In genomic region chr10:50623299-50624153, GRCh38 we compare ENCODE assay signal across 8 cellular contexts. TPM values are rescaled to one million over a fixed set of nuclear protein-coding genes. Genes with fewer than 3 reads are reported as not detected.
DNase-seq lines count a peak whose midpoint lies in the region; ATAC-seq, FAIRE-seq and TF ChIP-seq lines count a peak whose summit lies in the region.

Gene SGMS1, minus strand, starts transcription at chr10:50623956. Its CDS starts 279,842 bp downstream, at chr10:50344114.

- ATAC-seq in GM19463 (IDR thresholded peaks at IDR 0.05; ENCODE audit: unreplicated experiment), result peak; percentile 31
- ATAC-seq in naive thymus-derived CD4-positive, alpha-beta T cell, result peak; percentile 65
- ATAC-seq in stimulated activated naive B cell treated with anti-CD40 and anti-IgM and Interleukin-4, amounts not matched to agents 10 μg/mL and 1 μg/mL and 100 μg/mL, for 72 hours (replicated peaks), result peak; percentile 46 to 54

- peak within 1 kb of the TSS; percentile 96 for H3K4me2 ChIP-seq in fibroblast of lung (ENCODE audit: extremely low read depth, insufficient read depth, low read length)

- H3K9ac ChIP-seq in fibroblast of lung (ENCODE audit: insufficient read depth, low read length), result peak within 1 kb of the TSS; percentile 88

- FAIRE-seq in RCC 7860 (lab: Jason Lieb, UNC), result no peak

- no peaks in the 10 kb centered on the region for H3K9me3 ChIP-seq in fibroblast of lung (ENCODE audit: control insufficient read depth, insufficient read depth, low read depth, low read length)
- H3K9me3 ChIP-seq in naive thymus-derived CD4-positive, alpha-beta T cell (ENCODE audit: control insufficient read depth in 2 of 3, low read length in 3 of 3), result no peaks in the 10 kb centered on the region

- peak within 1 kb of the TSS; percentile 81 for H3K4me3 Mint-ChIP-seq in activated T-helper 2 cell treated with anti-CD3 and anti-CD28 coated beads, Interferon-gamma antibody, Interleukin-2, Interleukin-4, amounts not matched to agents 10 μg/mL and 5 μg/mL and 100 μg/mL, durations not matched to agents 14 hours and 24 hours and 36 hours (ENCODE audit: low read depth)
- peak within 1 kb of the TSS; percentile 93 to 99 (median 97) for H3K4me3 Mint-ChIP-seq in naive thymus-derived CD4-positive, alpha-beta T cell
- H3K4me3 Mint-ChIP-seq in stimulated activated naive B cell treated with anti-CD40 and anti-IgM and Interleukin-4, amounts not matched to agents 10 μg/mL and 1 μg/mL and 100 μg/mL, for 72 hours, result peak within 1 kb of the TSS; percentile 88 to 100

- H3K4me1 ChIP-seq in fibroblast of lung (ENCODE audit: control insufficient read depth, extremely low read depth, insufficient read depth, low read length), result peaks cover 2% of the 10 kb centered on the region
- peaks cover 21 to 42% of the 10 kb centered on the region in 2 donors for H3K4me1 ChIP-seq in naive thymus-derived CD4-positive, alpha-beta T cell (ENCODE audit: control insufficient read depth in 2 of 2, insufficient read depth in 2 of 2, low read length in 2 of 2)

- peaks cover 3% of the 10 kb centered on the region for H3K36me3 Mint-ChIP-seq in activated T-helper 2 cell treated with anti-CD3 and anti-CD28 coated beads, Interferon-gamma antibody, Interleukin-2, Interleukin-4, amounts not matched to agents 10 μg/mL and 5 μg/mL and 100 μg/mL, durations not matched to agents 14 hours and 24 hours and 36 hours (ENCODE audit: low read depth)
- H3K36me3 Mint-ChIP-seq in naive thymus-derived CD4-positive, alpha-beta T cell, result peaks cover 0 to 4% (median 0%) of the 10 kb centered on the region in 5 donors
- peaks cover 7 to 13% of the 10 kb centered on the region in 2 donors for H3K36me3 Mint-ChIP-seq in stimulated activated naive B cell treated with anti-CD40 and anti-IgM and Interleukin-4, amounts not matched to agents 10 μg/mL and 1 μg/mL and 100 μg/mL, for 72 hours

- peaks cover 32% of the 10 kb centered on the region for H3K4me1 Mint-ChIP-seq in activated T-helper 2 cell treated with anti-CD3 and anti-CD28 coated beads, Interferon-gamma antibody, Interleukin-2, Interleukin-4, amounts not matched to agents 10 μg/mL and 5 μg/mL and 100 μg/mL, durations not matched to agents 14 hours and 24 hours and 36 hours (ENCODE audit: low read depth)
- H3K4me1 Mint-ChIP-seq in naive thymus-derived CD4-positive, alpha-beta T cell, result peaks cover 28 to 45% (median 39%) of the 10 kb centered on the region in 7 donors
- H3K4me1 Mint-ChIP-seq in stimulated activated naive B cell treated with anti-CD40 and anti-IgM and Interleukin-4, amounts not matched to agents 10 μg/mL and 1 μg/mL and 100 μg/mL, for 72 hours, result peaks cover 27 to 36% of the 10 kb centered on the region in 2 donors

- H2AFZ ChIP-seq in fibroblast of lung (ENCODE audit: low read length), result peak within 1 kb of the TSS; percentile 83

- H3K79me2 ChIP-seq in fibroblast of lung (ENCODE audit: control insufficient read depth, insufficient read depth, low read length), result peaks cover 5% of the 10 kb centered on the region

- peak within 1 kb of the TSS; percentile 95 for H3K27ac Mint-ChIP-seq in activated T-helper 2 cell treated with anti-CD3 and anti-CD28 coated beads, Interferon-gamma antibody, Interleukin-2, Interleukin-4, amounts not matched to agents 10 μg/mL and 5 μg/mL and 100 μg/mL, durations not matched to agents 14 hours and 24 hours and 36 hours
- H3K27ac Mint-ChIP-seq in naive thymus-derived CD4-positive, alpha-beta T cell, result peak within 1 kb of the TSS; percentile 92 to 99 (median 97)
- peak within 1 kb of the TSS; percentile 99 for H3K27ac Mint-ChIP-seq in stimulated activated naive B cell treated with anti-CD40 and anti-IgM and Interleukin-4, amounts not matched to agents 10 μg/mL and 1 μg/mL and 100 μg/mL, for 72 hours

- H3K4me3 ChIP-seq in fibroblast of lung (replicated peaks in 1 of 4; ENCODE audit: control extremely low read depth in 1 of 4, insufficient read depth in 1 of 4, low read depth in 3 of 4, low read length in 4 of 4), result peak within 1 kb of the TSS; percentile 73 to 89 (median 82)
- peak within 1 kb of the TSS; percentile 97 for H3K4me3 ChIP-seq in naive thymus-derived CD4-positive, alpha-beta T cell (ENCODE audit: low read length)

- no peaks in the 10 kb centered on the region for H3K27me3 ChIP-seq in fibroblast of lung (ENCODE audit: control insufficient read depth, insufficient read depth, low read length)
- H3K27me3 ChIP-seq in naive thymus-derived CD4-positive, alpha-beta T cell (ENCODE audit: control insufficient read depth in 2 of 2, insufficient read depth in 2 of 2, low read length in 2 of 2), result no peaks in the 10 kb centered on the region

- TF ChIP-seq CTCF in fibroblast of lung (conservative IDR thresholded peaks at IDR 0.05 in 1 of 2, IDR thresholded peaks at IDR 0.05 in 1 of 2; ENCODE audit: low read depth in 1 of 2, low read length in 2 of 2), result no peak

- peaks cover 18% of the 10 kb centered on the region for H3K27me3 Mint-ChIP-seq in activated T-helper 2 cell treated with anti-CD3 and anti-CD28 coated beads, Interferon-gamma antibody, Interleukin-2, Interleukin-4, amounts not matched to agents 10 μg/mL and 5 μg/mL and 100 μg/mL, durations not matched to agents 14 hours and 24 hours and 36 hours (ENCODE audit: low read depth)
- peaks cover 0 to 6% (median 0%) of the 10 kb centered on the region in 5 donors for H3K27me3 Mint-ChIP-seq in naive thymus-derived CD4-positive, alpha-beta T cell
- no peaks in the 10 kb centered on the region for H3K27me3 Mint-ChIP-seq in stimulated activated naive B cell treated with anti-CD40 and anti-IgM and Interleukin-4, amounts not matched to agents 10 μg/mL and 1 μg/mL and 100 μg/mL, for 72 hours

- intact Hi-C loops in activated T-helper 2 cell treated with anti-CD3 and anti-CD28 coated beads, Interferon-gamma antibody, Interleukin-2, Interleukin-4, amounts not matched to agents 10 μg/mL and 5 μg/mL and 100 μg/mL, durations not matched to agents 14 hours and 24 hours and 36 hours (cut with micrococcal nuclease), result loop anchor here (1.0 to 10.0 kb wide), 3 partner anchors 14 to 112 kb away; partner anchors contain the start of gene ASAH2B
- intact Hi-C loops in naive thymus-derived CD4-positive, alpha-beta T cell (cut with micrococcal nuclease), result loop anchor here (1.0 to 10.0 kb wide), 14 partner anchors 19 to 1819 kb away; partner anchors contain the start of genes ASAH2B (in 2 of the 2), ERCC6 (in 2 of the 2), PARG (in 1 of the 2) and TIMM23B (in 1 of the 2)

- H3K36me3 ChIP-seq in fibroblast of lung (ENCODE audit: control insufficient read depth, insufficient read depth, low read length), result no peaks in the 10 kb centered on the region
- peaks cover 0 to 13% (median 0%) of the 10 kb centered on the region in 3 experiments for H3K36me3 ChIP-seq in naive thymus-derived CD4-positive, alpha-beta T cell (ENCODE audit: control insufficient read depth in 2 of 3, insufficient read depth in 3 of 3, low read length in 3 of 3)

- DNase-seq in COLO668 (lab: John Stamatoyannopoulos, UW; ENCODE audit: unreplicated experiment) (peak; percentile 84), HT-29 (ENCODE audit: low spot score) (peak; percentile 72), RCC 7860 (ENCODE audit: low spot score) (peak; percentile 63), fibroblast of lung (ENCODE audit: low read depth in 2 of 2) (peak; percentile 83 to 88)
- peak; percentile 75 for DNase-seq in activated T-helper 2 cell treated with anti-CD3 and anti-CD28 coated beads, Interferon-gamma antibody, Interleukin-2, Interleukin-4, amounts not matched to agents 10 μg/mL and 5 μg/mL and 100 μg/mL, durations not matched to agents 14 hours and 24 hours and 36 hours (ENCODE audit: low spot score)
- DNase-seq in naive thymus-derived CD4-positive, alpha-beta T cell, result peak; percentile 63 to 86 (median 78)
- peak; percentile 86 for DNase-seq in stimulated activated naive B cell treated with anti-CD40 and anti-IgM and Interleukin-4, amounts not matched to agents 10 μg/mL and 1 μg/mL and 100 μg/mL, for 72 hours

- CTCF ChIA-PET in naive thymus-derived CD4-positive, alpha-beta T cell (lab: Charles Lee), result interaction anchor here (0.5 to 1.8 kb wide), 3 partner anchors 14 to 62 kb away, joined by 3 to 7 read pairs (median 5); no protein-coding TSS in a partner anchor

- no peaks in the 10 kb centered on the region for H4K20me1 ChIP-seq in fibroblast of lung (ENCODE audit: control insufficient read depth, extremely low read depth, insufficient read depth, low read length)

- H3K9me3 Mint-ChIP-seq in activated T-helper 2 cell treated with anti-CD3 and anti-CD28 coated beads, Interferon-gamma antibody, Interleukin-2, Interleukin-4, amounts not matched to agents 10 μg/mL and 5 μg/mL and 100 μg/mL, durations not matched to agents 14 hours and 24 hours and 36 hours, result no peaks in the 10 kb centered on the region
- peaks cover 0 to 2% (median 0%) of the 10 kb centered on the region in 11 donors for H3K9me3 Mint-ChIP-seq in naive thymus-derived CD4-positive, alpha-beta T cell
- no peaks in the 10 kb centered on the region for H3K9me3 Mint-ChIP-seq in stimulated activated naive B cell treated with anti-CD40 and anti-IgM and Interleukin-4, amounts not matched to agents 10 μg/mL and 1 μg/mL and 100 μg/mL, for 72 hours

- POLR2A ChIA-PET in naive thymus-derived CD4-positive, alpha-beta T cell (lab: Charles Lee), result interaction anchor here (0.7 to 2.9 kb wide), 10 partner anchors 13 to 556 kb away, joined by 3 to 27 read pairs (median 6); partner anchors contain the start of genes ASAH2B and WASHC2A

- H3K27ac ChIP-seq in fibroblast of lung (ENCODE audit: insufficient read depth, low read length), result peak within 1 kb of the TSS; percentile 90
- peak within 1 kb of the TSS; percentile 99 for H3K27ac ChIP-seq in naive thymus-derived CD4-positive, alpha-beta T cell (ENCODE audit: low read depth, low read length)

RNA-seq across cellular contexts. Expression of gene SGMS1, which starts in this region (rescaled TPM):
- 13.0 and 23.2 TPM in 2 replicates for total RNA-seq in HT-29 (2014; rRNA removed; shearing (Covaris generic))
- 10.7 and 11.3 TPM in 2 replicates for total RNA-seq in activated T-helper 2 cell treated with anti-CD3 and anti-CD28 coated beads, Interferon-gamma antibody, Interleukin-2, Interleukin-4, amounts not matched to agents 10 μg/mL and 5 μg/mL and 100 μg/mL, durations not matched to agents 14 hours and 24 hours and 36 hours
- total RNA-seq in fibroblast of lung, result 55.2 and 82.1 TPM in 2 replicates
- polyA plus RNA-seq in fibroblast of lung, result 22.9 and 39.9 TPM in 2 replicates
- polyA plus RNA-seq in fibroblast of lung (2012), result 19.7 and 31.1 TPM in 2 replicates
- polyA minus RNA-seq in fibroblast of lung (ENCODE audit: low replicate concordance), result 12.2 and 41.5 TPM in 2 replicates
- total RNA-seq in naive thymus-derived CD4-positive, alpha-beta T cell, result 10 to 100 TPM; 19.6 to 45.7 (median 29.5) TPM
- polyA plus RNA-seq in naive thymus-derived CD4-positive, alpha-beta T cell, result 10 to 100 TPM; 11.5 to 14.5 TPM

Comparison
In these comparisons a context has a peak if more than half of its experiments do, and no peak if none do; other contexts are left out.
1. Peak in every context shown above with its lines: DNase-seq, ATAC-seq, H3K4me3 ChIP-seq and H3K27ac ChIP-seq.